1 cellular context compared by ENCODE assay signal in the genomic region with DNA sequence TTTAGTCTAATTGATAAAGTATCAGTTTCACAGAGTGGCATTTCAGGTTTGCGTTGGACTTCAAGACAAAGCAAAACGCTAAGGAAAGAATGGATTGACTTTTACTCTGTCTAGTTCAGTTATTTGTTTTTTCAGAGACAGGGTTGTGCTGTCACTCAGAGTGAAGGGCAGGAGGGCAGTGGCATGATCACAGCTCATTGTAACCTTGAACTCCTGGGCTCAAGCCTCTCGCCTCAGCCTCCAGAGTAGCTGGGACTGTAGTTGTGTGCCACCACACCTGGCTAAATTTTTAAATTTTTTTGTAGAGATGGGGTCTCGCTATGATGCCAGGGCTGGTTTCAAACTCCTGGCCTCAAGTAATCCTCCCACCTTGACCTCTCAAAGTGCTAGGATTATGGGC.
TF ChIP-seq lines count a peak whose summit lies in the region.

No MANE protein-coding gene starts in this region.

TF ChIP-seq in GM12878, 131 proteins besides CTCF, POLR2A, EP300 and RAD21 (continued from another document):
- TF ChIP-seq, protein P1, sequence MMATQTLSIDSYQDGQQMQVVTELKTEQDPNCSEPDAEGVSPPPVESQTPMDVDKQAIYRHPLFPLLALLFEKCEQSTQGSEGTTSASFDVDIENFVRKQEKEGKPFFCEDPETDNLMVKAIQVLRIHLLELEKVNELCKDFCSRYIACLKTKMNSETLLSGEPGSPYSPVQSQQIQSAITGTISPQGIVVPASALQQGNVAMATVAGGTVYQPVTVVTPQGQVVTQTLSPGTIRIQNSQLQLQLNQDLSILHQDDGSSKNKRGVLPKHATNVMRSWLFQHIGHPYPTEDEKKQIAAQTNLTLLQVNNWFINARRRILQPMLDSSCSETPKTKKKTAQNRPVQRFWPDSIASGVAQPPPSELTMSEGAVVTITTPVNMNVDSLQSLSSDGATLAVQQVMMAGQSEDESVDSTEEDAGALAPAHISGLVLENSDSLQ (IDR thresholded peaks at IDR 0.05): 0 out of 2 replicates have a peak, but pooled peaks have one; percentile 9
